ENCODE assay signal across 8 cellular contexts in the genomic region with DNA sequence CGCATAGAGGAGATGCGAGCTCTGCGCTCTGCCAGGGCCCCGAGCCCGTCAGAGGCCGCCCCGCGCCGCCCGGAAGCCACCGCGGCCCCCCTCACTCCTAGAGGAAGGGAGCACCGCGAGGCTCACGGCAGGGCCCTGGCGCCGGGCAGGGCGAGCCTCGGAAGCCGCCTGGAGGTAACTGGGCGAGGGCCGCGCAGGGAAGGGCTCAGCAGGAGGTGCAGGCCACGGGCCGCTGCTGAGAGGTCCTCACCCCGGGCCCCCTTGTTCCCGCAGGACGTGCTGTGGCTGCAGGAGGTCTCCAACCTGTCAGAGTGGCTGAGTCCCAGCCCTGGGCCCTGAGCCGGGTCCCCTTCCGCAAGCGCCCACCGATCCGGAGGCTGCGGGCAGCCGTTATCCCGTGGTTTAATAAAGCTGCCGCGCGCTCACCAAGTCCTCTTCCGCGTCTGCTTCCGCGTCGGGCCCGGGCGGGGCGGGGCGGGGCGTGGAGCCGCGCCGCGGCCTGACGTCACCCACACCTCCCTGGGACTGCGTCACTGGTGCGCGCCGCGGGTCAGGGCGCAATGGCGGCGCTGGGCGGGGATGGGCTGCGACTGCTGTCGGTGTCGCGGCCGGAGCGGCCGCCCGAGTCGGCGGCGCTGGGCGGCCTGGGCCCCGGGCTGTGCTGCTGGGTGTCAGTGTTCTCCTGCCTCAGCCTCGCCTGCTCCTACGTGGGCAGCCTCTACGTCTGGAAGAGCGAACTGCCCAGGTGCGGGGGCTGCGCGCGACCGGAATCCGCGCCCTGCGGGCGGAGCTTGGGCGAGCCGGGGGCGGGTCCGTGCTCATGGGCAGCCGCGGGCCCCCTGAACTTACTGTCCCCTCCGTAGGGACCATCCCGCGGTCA. TPM values are rescaled to one million over a fixed set of nuclear protein-coding genes. Genes with fewer than 3 reads are reported as not detected.
DNase-seq lines count a peak whose midpoint lies in the region; ATAC-seq and TF ChIP-seq lines count a peak whose summit lies in the region.

A gene with protein sequence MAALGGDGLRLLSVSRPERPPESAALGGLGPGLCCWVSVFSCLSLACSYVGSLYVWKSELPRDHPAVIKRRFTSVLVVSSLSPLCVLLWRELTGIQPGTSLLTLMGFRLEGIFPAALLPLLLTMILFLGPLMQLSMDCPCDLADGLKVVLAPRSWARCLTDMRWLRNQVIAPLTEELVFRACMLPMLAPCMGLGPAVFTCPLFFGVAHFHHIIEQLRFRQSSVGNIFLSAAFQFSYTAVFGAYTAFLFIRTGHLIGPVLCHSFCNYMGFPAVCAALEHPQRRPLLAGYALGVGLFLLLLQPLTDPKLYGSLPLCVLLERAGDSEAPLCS (plus strand): TSS at position 546 of the 880 bp plus-strand sequence. CDS start 15 bp downstream, at position 561.

- peak within 1 kb of the TSS; percentile 94 to 100 (median 96) for H3K27ac ChIP-seq in heart left ventricle
- H3K27ac ChIP-seq in upper lobe of right lung, result peak within 1 kb of the TSS; percentile 99

- peak within 1 kb of the TSS; percentile 99 for H3K4me3 ChIP-seq in adipocyte (ENCODE audit: low read length)
- H3K4me3 ChIP-seq in heart left ventricle, result peak within 1 kb of the TSS; percentile 81 to 100 (median 92)
- H3K4me3 ChIP-seq in upper lobe of right lung, result peak within 1 kb of the TSS; percentile 97

- no peaks in the 10 kb centered on the region for H3K27me3 ChIP-seq in adipocyte (replicated peaks; ENCODE audit: control insufficient read depth, insufficient read depth, low read length)
- H3K27me3 ChIP-seq in heart left ventricle, result no peaks in the 10 kb centered on the region
- H3K27me3 ChIP-seq in upper lobe of right lung, result no peaks in the 10 kb centered on the region

- intact Hi-C loops in heart left ventricle (cut with DNase I), result loop anchor here in 1 of 10 donors (10.0 kb wide), 1 partner anchor 248 kb away; a partner anchor contains a TSS
- intact Hi-C loops in upper lobe of right lung (cut with DNase I), result no loop called here

- peak; percentile 93 for TF ChIP-seq POLR2A in GM10847 (IDR thresholded peaks at IDR 0.05; ENCODE audit: extremely low read depth, insufficient read length)
- peak; percentile 10 to 90 for TF ChIP-seq POLR2A in heart left ventricle (IDR thresholded peaks at IDR 0.05)

- peak within 1 kb of the TSS; percentile 92 for H3K4me3 Mint-ChIP-seq in progenitor cell of endocrine pancreas (ENCODE audit: low read depth)

- H3K9me3 ChIP-seq in adipocyte (ENCODE audit: control insufficient read depth, low read length) (no peaks in the 10 kb centered on the region), heart left ventricle (no peaks in the 10 kb centered on the region), upper lobe of right lung (no peaks in the 10 kb centered on the region)

- no peak for TF ChIP-seq CTCF in heart left ventricle (IDR thresholded peaks at IDR 0.05)
- TF ChIP-seq CTCF in progenitor cell of endocrine pancreas (IDR thresholded peaks at IDR 0.05; ENCODE audit: unreplicated experiment), result no peak
- no peak for TF ChIP-seq CTCF in upper lobe of right lung (IDR thresholded peaks at IDR 0.05)

- WGBS in heart left ventricle, 4 donors, result 0 to 1% (median 1%) methylated on average over 44 to 98 of the region's 98 CpGs

- no peaks in the 10 kb centered on the region for H3K9me3 Mint-ChIP-seq in progenitor cell of endocrine pancreas (ENCODE audit: low read depth)

- DNase-seq in NCI-H1092 (lab: John Stamatoyannopoulos, UW), result peak; percentile 84
- peak; percentile 87 for DNase-seq in T follicular helper cell (ENCODE audit: low read depth)
- peak; percentile 96 for DNase-seq in adipocyte (ENCODE audit: low read depth)
- DNase-seq in heart left ventricle, result peak; percentile 88 to 95 (median 93)
- peak; percentile 86 for DNase-seq in progenitor cell of endocrine pancreas (ENCODE audit: low spot score, unreplicated experiment)
- DNase-seq in upper lobe of right lung, result peak; percentile 95

- H3K36me3 ChIP-seq in adipocyte (ENCODE audit: control insufficient read depth, insufficient read depth, low read length, severe bottlenecking) (peaks cover 22% of the 10 kb centered on the region), heart left ventricle (peaks cover 0 to 51% (median 31%) of the 10 kb centered on the region in 9 donors), upper lobe of right lung (peaks cover 26% of the 10 kb centered on the region)

- H3K27ac Mint-ChIP-seq in progenitor cell of endocrine pancreas, result peak within 1 kb of the TSS; percentile 97

- ATAC-seq in HG02588 (IDR thresholded peaks at IDR 0.05; ENCODE audit: unreplicated experiment), result peak; percentile 84
- peak; percentile 86 to 98 (median 96) for ATAC-seq in heart left ventricle
- peak; percentile 97 for ATAC-seq in upper lobe of right lung

- peaks cover 35% of the 10 kb centered on the region for H3K4me1 ChIP-seq in adipocyte (ENCODE audit: control insufficient read depth, insufficient read depth, low read length)
- H3K4me1 ChIP-seq in heart left ventricle, result peaks cover 7 to 35% (median 24%) of the 10 kb centered on the region in 12 donors
- peaks cover 21% of the 10 kb centered on the region for H3K4me1 ChIP-seq in upper lobe of right lung

- H3K4me1 Mint-ChIP-seq in progenitor cell of endocrine pancreas (ENCODE audit: low read depth), result peaks cover 15% of the 10 kb centered on the region

- H3K27me3 Mint-ChIP-seq in progenitor cell of endocrine pancreas, result no peaks in the 10 kb centered on the region

- H3K9ac ChIP-seq in adipocyte (ENCODE audit: low read length), result peak within 1 kb of the TSS; percentile 99

- peaks cover 6% of the 10 kb centered on the region for H3K36me3 Mint-ChIP-seq in progenitor cell of endocrine pancreas (ENCODE audit: insufficient read depth)

RNA-seq across cellular contexts. Expression of the gene that starts here (rescaled TPM):
- total RNA-seq in heart left ventricle, result 1 to 10 TPM; 3.1 to 9.5 (median 5.0) TPM
- 1 to 10 TPM; 2.1 to 8.3 TPM for polyA plus RNA-seq in heart left ventricle
- 32.7 and 33.3 TPM in 2 replicates for total RNA-seq in progenitor cell of endocrine pancreas
- 18.4 TPM for total RNA-seq in upper lobe of right lung

Comparison
In these comparisons a context has a peak if more than half of its experiments do, and no peak if none do; other contexts are left out.
1. Peak in every context shown above with its lines: DNase-seq, ATAC-seq, H3K4me3 ChIP-seq and H3K27ac ChIP-seq.